ENCODE assay signal across 3 cellular contexts in genomic region chr4:183609151-183609550, GRCh38.
"Had no signal": no experiment of that assay in that cellular context is flagged by ENCODE, and none has a peak within 500 bp of the region (broad histone marks: within the 10 kb centered on the region; RNA-seq: fewer than 3 reads in every experiment).

No MANE protein-coding gene starts in this region.

- H3K4me3 ChIP-seq: GM12878 had no signal

- DNase-seq: GDM1, GF-D8 had no signal

- ATAC-seq: GM12878 had no signal
